ENCODE assay signal across 19 cellular contexts in the genomic region with DNA sequence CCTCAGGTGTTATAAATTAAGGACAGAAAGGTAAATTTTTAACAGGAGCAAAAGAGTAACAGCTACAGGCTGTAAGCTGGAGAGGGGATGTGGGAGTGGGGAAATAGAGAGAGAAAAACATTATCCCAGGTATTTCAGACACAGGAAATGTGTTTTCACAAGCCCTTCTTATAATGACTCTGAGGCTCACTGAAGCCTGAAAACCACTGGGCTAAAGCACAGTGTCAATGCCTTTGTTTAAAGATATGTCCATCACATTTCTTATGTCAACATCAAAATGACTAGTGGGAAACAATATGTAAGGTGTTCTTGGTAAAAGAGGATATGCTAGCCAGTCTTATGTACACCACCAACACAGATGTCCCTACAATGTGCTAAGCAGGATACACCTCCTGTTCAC.
DNase-seq lines count a peak whose midpoint lies in the region; ATAC-seq and TF ChIP-seq lines count a peak whose summit lies in the region.
"Had no signal": no experiment of that assay in that cellular context is flagged by ENCODE, and none has a peak within 500 bp of the region (broad histone marks: within the 10 kb centered on the region; RNA-seq: fewer than 3 reads in every experiment).

No MANE protein-coding gene starts in this region.

- H3K9me3 ChIP-seq in osteoblast (ENCODE audit: low read depth, low read length) = no peaks in the 10 kb centered on the region
- H3K9me3 ChIP-seq in mesenchymal stem cell (ENCODE audit: control insufficient read depth, low read length) = no peaks in the 10 kb centered on the region
- H3K9me3 ChIP-seq: esophagus squamous epithelium, lower lobe of right lung, pancreas, tibial nerve had no signal

- no peak overlapping the region for H2BK5ac ChIP-seq in mesenchymal stem cell (ENCODE audit: low read depth, low read length, poor library complexity, severe bottlenecking)

- ATAC-seq in GM18502 (IDR thresholded peaks at IDR 0.05; ENCODE audit: poor library complexity, unreplicated experiment) (peak; percentile 48), HG02938 (IDR thresholded peaks at IDR 0.05; ENCODE audit: unreplicated experiment) (peak; percentile 55), GM18909 (IDR thresholded peaks at IDR 0.05; ENCODE audit: poor library complexity, unreplicated experiment) (no peak), GM21381 (IDR thresholded peaks at IDR 0.05; ENCODE audit: unreplicated experiment) (no peak)
- ATAC-seq: lower lobe of right lung, T-cell had no signal

- no peak overlapping the region for H2BK120ac ChIP-seq in mesenchymal stem cell (ENCODE audit: low read depth, low read length)

- no peaks in the 10 kb centered on the region for H3K36me3 ChIP-seq in osteoblast (ENCODE audit: insufficient read depth, low read length)
- no peaks in the 10 kb centered on the region for H3K36me3 ChIP-seq in mesenchymal stem cell (ENCODE audit: control insufficient read depth in 1 of 2, insufficient read depth in 2 of 2, low read depth in 1 of 2, low read length in 2 of 2)
- H3K36me3 ChIP-seq: esophagus squamous epithelium, lower lobe of right lung, pancreas, tibial nerve had no signal

- DNase-seq in NCI-H2029 treated with DMSO at 0.1 percent for 48 hours (lab: John Stamatoyannopoulos, UW) = peak; percentile 20
- peak; percentile 85 for DNase-seq in left kidney (ENCODE audit: low read depth, low spot score)
- DNase-seq in osteoblast (ENCODE audit: insufficient read length, low spot score, missing footprints) = no peak
- DNase-seq in mesenchymal stem cell = no peak
- DNase-seq: activated CD4-positive, alpha-beta T cell treated with anti-CD3 and anti-CD28 coated beads, Interleukin-2, amount 50 U/mL, for 1 hour; activated naive CD4-positive, alpha-beta T cell treated with Interleukin-2 at 50 U/mL for 16 hours; effector CD8-positive, alpha-beta T cell; esophagus squamous epithelium; glutamatergic neuron; lower lobe of right lung; NK-92 treated with Interleukin-12 subunit alpha and Interleukin-12 subunit beta, amount 100 ng/mL, for 24 hours; pancreas; stimulated activated naive CD4-positive, alpha-beta T cell treated with Interleukin-2 at 50 U/mL for 16 hours; T-cell had no signal

- H2BK15ac ChIP-seq in mesenchymal stem cell (ENCODE audit: low read depth, poor library complexity, severe bottlenecking) = no peak overlapping the region

- H3K14ac ChIP-seq in mesenchymal stem cell (ENCODE audit: low read length in 2 of 2) = no peak overlapping the region

- H4K8ac ChIP-seq in mesenchymal stem cell (ENCODE audit: low read length) = no peak overlapping the region

- H3K27ac ChIP-seq in osteoblast (ENCODE audit: low read depth, low read length) (no peak overlapping the region), mesenchymal stem cell (ENCODE audit: low read length, poor library complexity, severe bottlenecking) (no peak overlapping the region)
- H3K27ac ChIP-seq: esophagus squamous epithelium, lower lobe of right lung, pancreas, tibial nerve had no signal

- H3K4me3 ChIP-seq in osteoblast (ENCODE audit: insufficient read depth, low read length) (no peak overlapping the region), mesenchymal stem cell (ENCODE audit: insufficient read depth in 1 of 2, low read depth in 1 of 2, low read length in 2 of 2) (no peak overlapping the region)
- H3K4me3 ChIP-seq: esophagus squamous epithelium, lower lobe of right lung, pancreas, tibial nerve had no signal

- no peak overlapping the region for H4K91ac ChIP-seq in mesenchymal stem cell (ENCODE audit: low read length)

- H4K20me1 ChIP-seq in osteoblast (ENCODE audit: insufficient read depth, low read length) = no peaks in the 10 kb centered on the region

- no peak overlapping the region for H3K23ac ChIP-seq in mesenchymal stem cell (ENCODE audit: low read length in 2 of 2)

- no peaks in the 10 kb centered on the region for H3K79me2 ChIP-seq in osteoblast (ENCODE audit: insufficient read depth, low read length)

- no peak overlapping the region for H2AK5ac ChIP-seq in mesenchymal stem cell (ENCODE audit: low read length, severe bottlenecking)

- H3K9ac ChIP-seq in mesenchymal stem cell (ENCODE audit: low read length) = no peak overlapping the region

- H2AFZ ChIP-seq in osteoblast (ENCODE audit: low read length) (no peak overlapping the region), mesenchymal stem cell (ENCODE audit: low read depth, low read length) (no peak overlapping the region)

- H3K4ac ChIP-seq in mesenchymal stem cell (ENCODE audit: low read depth in 1 of 2, low read length in 2 of 2) = no peak overlapping the region

- no peaks in the 10 kb centered on the region for H3K79me1 ChIP-seq in mesenchymal stem cell (replicated peaks; ENCODE audit: low read length, poor library complexity, severe bottlenecking)

- H3K18ac ChIP-seq in mesenchymal stem cell (ENCODE audit: low read depth in 1 of 2, low read length in 2 of 2) = no peak overlapping the region

- no peak overlapping the region for H2BK12ac ChIP-seq in mesenchymal stem cell (ENCODE audit: low read length in 2 of 2)

- H3K4me1 ChIP-seq in osteoblast (ENCODE audit: insufficient read depth, low read length) (no peaks in the 10 kb centered on the region), mesenchymal stem cell (ENCODE audit: control insufficient read depth, insufficient read depth, low read depth, low read length) (no peaks in the 10 kb centered on the region)
- H3K4me1 ChIP-seq: esophagus squamous epithelium, lower lobe of right lung, pancreas, tibial nerve had no signal

- H3K4me2 ChIP-seq in osteoblast (ENCODE audit: insufficient read depth, low read length) = no peak overlapping the region
- H3K4me2 ChIP-seq in mesenchymal stem cell (ENCODE audit: low read length, poor library complexity, severe bottlenecking) = no peak overlapping the region

- H3K27me3 ChIP-seq in osteoblast (ENCODE audit: insufficient read depth, low read length) = no peaks in the 10 kb centered on the region
- H3K27me3 ChIP-seq in mesenchymal stem cell (ENCODE audit: control insufficient read depth in 1 of 2, insufficient read depth in 1 of 2, low read length in 2 of 2) = no peaks in the 10 kb centered on the region
- H3K27me3 ChIP-seq: esophagus squamous epithelium, pancreas, tibial nerve had no signal

- TF ChIP-seq CTCF in osteoblast (IDR thresholded peaks at IDR 0.05; ENCODE audit: extremely low read depth, low read depth, low read length) = no peak

Comparison
In these comparisons a context has a peak if more than half of its experiments do, and no peak if none do; other contexts are left out.
1. ATAC-seq: peak in GM18502 (single experiment) and HG02938 (single experiment); none in GM18909 (single experiment) and GM21381 (single experiment).
2. DNase-seq: peak in NCI-H2029 treated with DMSO at 0.1 percent for 48 hours (single experiment) and left kidney (single experiment); none in osteoblast (single experiment) and mesenchymal stem cell (single experiment).